Comparison of ENCODE assay signal across 7 cellular contexts in genomic region chr4:75531536-75532143, GRCh38. TPM values are rescaled to one million over a fixed set of nuclear protein-coding genes. Genes with fewer than 3 reads are reported as not detected.
"Had no signal": no experiment of that assay in that cellular context is flagged by ENCODE, and none has a peak within 500 bp of the region (broad histone marks: within the 10 kb centered on the region; RNA-seq: fewer than 3 reads in every experiment).

No MANE protein-coding gene starts in this region.

RNA-seq across cellular contexts. Expression of gene ODAPH, which starts 24.2 kb away (rescaled TPM):
- total RNA-seq: PC-3, Peyer's patch, Right ventricle myocardium inferior, Right ventricle myocardium superior, RPMI7951, SJSA1, SK-MEL-5 had no signal
